Comparison of ENCODE assay signal across 17 cellular contexts in the genomic region with DNA sequence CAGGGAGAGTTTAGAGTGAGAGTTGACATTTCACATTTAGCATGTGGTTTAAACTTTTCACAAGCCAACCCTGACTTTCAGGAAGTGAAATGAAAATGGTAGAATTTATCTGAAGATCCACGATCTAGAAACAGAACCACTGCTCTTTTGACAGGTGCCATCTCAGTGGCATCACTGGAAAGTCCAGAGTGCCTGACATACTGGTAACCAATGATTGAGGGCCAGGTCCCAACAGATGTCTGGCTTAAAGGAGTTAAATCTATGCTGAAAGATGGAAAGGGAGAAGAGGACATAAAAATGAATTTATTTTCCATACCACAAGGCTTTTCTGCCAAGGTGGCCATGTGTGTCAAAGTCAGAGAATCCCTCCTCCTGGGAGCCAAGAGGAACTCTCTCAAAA. TPM values are rescaled to one million over a fixed set of nuclear protein-coding genes. Genes with fewer than 3 reads are reported as not detected.
DNase-seq lines count a peak whose midpoint lies in the region; ATAC-seq and TF ChIP-seq lines count a peak whose summit lies in the region.
"Had no signal": no experiment of that assay in that cellular context is flagged by ENCODE, and none has a peak within 500 bp of the region (broad histone marks: within the 10 kb centered on the region; RNA-seq: fewer than 3 reads in every experiment).

No MANE protein-coding gene starts in this region.

- no peak overlapping the region for H3K4me3 ChIP-seq in dorsolateral prefrontal cortex
- H3K4me3 ChIP-seq: BLaER1 treated with 17β-estradiol and CSF1 and Interleukin-3, amounts not matched to agents 10 nM and 100 nM; Peyer's patch had no signal

- ATAC-seq in natural killer cell, result no peak
- no peak for ATAC-seq in natural killer cell treated with Interleukin-12 subunit alpha and Interleukin-12 subunit beta and Interleukin-15 and Interleukin-18, amount 100 ng/mL, for 72 hours
- no peak for ATAC-seq in activated naive CD8-positive, alpha-beta T cell treated with anti-CD3 and anti-CD28 coated beads, Interleukin-2, amount 50 U/mL, for 24 hours

- H3K4me3 Mint-ChIP-seq in natural killer cell, result no peak overlapping the region
- H3K4me3 Mint-ChIP-seq in natural killer cell treated with Interleukin-12 subunit alpha and Interleukin-12 subunit beta and Interleukin-15 and Interleukin-18, amount 100 ng/mL, for 72 hours, result no peak overlapping the region
- H3K4me3 Mint-ChIP-seq in T-helper 2 cell treated with Interferon-gamma antibody and Interleukin-4, amounts not matched to agents 5 μg/mL and 100 μg/mL, for 36 hours, result peak overlapping the region; percentile 24
- peak overlapping the region; percentile 39 for H3K4me3 Mint-ChIP-seq in activated naive CD8-positive, alpha-beta T cell treated with anti-CD3 and anti-CD28 coated beads, Interleukin-2, amount 50 U/mL, for 24 hours
- H3K4me3 Mint-ChIP-seq: IgD-negative memory B cell had no signal

- H3K27ac Mint-ChIP-seq in natural killer cell, result peak overlapping the region; percentile 49 to 67
- H3K27ac Mint-ChIP-seq in natural killer cell treated with Interleukin-12 subunit alpha and Interleukin-12 subunit beta and Interleukin-15 and Interleukin-18, amount 100 ng/mL, for 72 hours, result no peak overlapping the region
- no peak overlapping the region for H3K27ac Mint-ChIP-seq in T-helper 2 cell treated with Interferon-gamma antibody and Interleukin-4, amounts not matched to agents 5 μg/mL and 100 μg/mL, for 36 hours
- H3K27ac Mint-ChIP-seq in activated naive CD8-positive, alpha-beta T cell treated with anti-CD3 and anti-CD28 coated beads, Interleukin-2, amount 50 U/mL, for 24 hours, result peak overlapping the region; percentile 79
- H3K27ac Mint-ChIP-seq: IgD-negative memory B cell had no signal

- no peak for DNase-seq in natural killer cell
- DNase-seq in natural killer cell treated with Interleukin-12 subunit alpha and Interleukin-12 subunit beta and Interleukin-15 and Interleukin-18, amount 100 ng/mL, for 72 hours (ENCODE audit: low spot score), result no peak
- peak; percentile 37 for DNase-seq in T-helper 2 cell treated with Interferon-gamma antibody and Interleukin-4, amounts not matched to agents 5 μg/mL and 100 μg/mL, for 36 hours (ENCODE audit: low spot score)
- DNase-seq in activated naive CD8-positive, alpha-beta T cell treated with anti-CD3 and anti-CD28 coated beads, Interleukin-2, amount 50 U/mL, for 24 hours, result no peak
- no peak for DNase-seq in SIG-M5 treated with dmso at 0.1 percent for 504 hours (lab: John Stamatoyannopoulos, UW; ENCODE audit: unreplicated experiment)
- DNase-seq in SHP77 treated with DMSO at 0.1 percent for 48 hours (lab: John Stamatoyannopoulos, UW), result no peak
- DNase-seq in dorsolateral prefrontal cortex, result no peak
- DNase-seq: DMS79 treated with DMSO at 0.1 percent for 48 hours, GOT3, Kasumi-1, NCI-H1105, NCI-H2081, Peyer's patch, Right ventricle myocardium superior had no signal

- peaks cover 6 to 8% of the 10 kb centered on the region in 2 donors for H3K27me3 Mint-ChIP-seq in natural killer cell (ENCODE audit: low read depth in 2 of 2)
- H3K27me3 Mint-ChIP-seq in natural killer cell treated with Interleukin-12 subunit alpha and Interleukin-12 subunit beta and Interleukin-15 and Interleukin-18, amount 100 ng/mL, for 72 hours, result peaks cover 4 to 15% of the 10 kb centered on the region in 2 donors
- H3K27me3 Mint-ChIP-seq in T-helper 2 cell treated with Interferon-gamma antibody and Interleukin-4, amounts not matched to agents 5 μg/mL and 100 μg/mL, for 36 hours (ENCODE audit: low read depth), result peaks cover 9% of the 10 kb centered on the region
- H3K27me3 Mint-ChIP-seq in activated naive CD8-positive, alpha-beta T cell treated with anti-CD3 and anti-CD28 coated beads, Interleukin-2, amount 50 U/mL, for 24 hours, result no peaks in the 10 kb centered on the region

- intact Hi-C loops in natural killer cell (cut with micrococcal nuclease), result no loop called here
- intact Hi-C loops in dorsolateral prefrontal cortex (cut with DNase I), result no loop called here

- H3K9me3 Mint-ChIP-seq in natural killer cell, result no peaks in the 10 kb centered on the region
- no peaks in the 10 kb centered on the region for H3K9me3 Mint-ChIP-seq in natural killer cell treated with Interleukin-12 subunit alpha and Interleukin-12 subunit beta and Interleukin-15 and Interleukin-18, amount 100 ng/mL, for 72 hours
- no peaks in the 10 kb centered on the region for H3K9me3 Mint-ChIP-seq in T-helper 2 cell treated with Interferon-gamma antibody and Interleukin-4, amounts not matched to agents 5 μg/mL and 100 μg/mL, for 36 hours
- no peaks in the 10 kb centered on the region for H3K9me3 Mint-ChIP-seq in activated naive CD8-positive, alpha-beta T cell treated with anti-CD3 and anti-CD28 coated beads, Interleukin-2, amount 50 U/mL, for 24 hours

- no peak for TF ChIP-seq CTCF in natural killer cell (IDR thresholded peaks at IDR 0.05)
- TF ChIP-seq CTCF in dorsolateral prefrontal cortex (IDR thresholded peaks at IDR 0.05 in 54 of 56, conservative IDR thresholded peaks at IDR 0.05 in 2 of 56; ENCODE audit: low read depth in 1 of 56, partially characterized antibody in 56 of 56), result no peak

- H3K36me3 Mint-ChIP-seq in natural killer cell, result no peaks in the 10 kb centered on the region
- H3K36me3 Mint-ChIP-seq in natural killer cell treated with Interleukin-12 subunit alpha and Interleukin-12 subunit beta and Interleukin-15 and Interleukin-18, amount 100 ng/mL, for 72 hours, result no peaks in the 10 kb centered on the region
- H3K36me3 Mint-ChIP-seq in T-helper 2 cell treated with Interferon-gamma antibody and Interleukin-4, amounts not matched to agents 5 μg/mL and 100 μg/mL, for 36 hours (ENCODE audit: low read depth), result no peaks in the 10 kb centered on the region
- H3K36me3 Mint-ChIP-seq in activated naive CD8-positive, alpha-beta T cell treated with anti-CD3 and anti-CD28 coated beads, Interleukin-2, amount 50 U/mL, for 24 hours (ENCODE audit: low read depth), result no peaks in the 10 kb centered on the region
- H3K36me3 Mint-ChIP-seq: IgD-negative memory B cell had no signal

- H3K4me1 Mint-ChIP-seq in natural killer cell, result peaks cover 13 to 19% of the 10 kb centered on the region in 2 donors
- H3K4me1 Mint-ChIP-seq in natural killer cell treated with Interleukin-12 subunit alpha and Interleukin-12 subunit beta and Interleukin-15 and Interleukin-18, amount 100 ng/mL, for 72 hours (ENCODE audit: low read depth in 2 of 2), result peaks cover 12 to 15% of the 10 kb centered on the region in 2 donors
- peaks cover 25% of the 10 kb centered on the region for H3K4me1 Mint-ChIP-seq in T-helper 2 cell treated with Interferon-gamma antibody and Interleukin-4, amounts not matched to agents 5 μg/mL and 100 μg/mL, for 36 hours (ENCODE audit: low read depth)
- H3K4me1 Mint-ChIP-seq in activated naive CD8-positive, alpha-beta T cell treated with anti-CD3 and anti-CD28 coated beads, Interleukin-2, amount 50 U/mL, for 24 hours, result peaks cover 22% of the 10 kb centered on the region

- H3K27ac ChIP-seq in dorsolateral prefrontal cortex, result no peak overlapping the region
- H3K27ac ChIP-seq: BLaER1 treated with 17β-estradiol and CSF1 and Interleukin-3, amounts not matched to agents 10 nM and 100 nM; Peyer's patch had no signal

- peaks cover 0 to 18% (median 0%) of the 10 kb centered on the region in 45 donors for H3K27me3 ChIP-seq in dorsolateral prefrontal cortex
- H3K27me3 ChIP-seq: BLaER1 treated with 17β-estradiol and CSF1 and Interleukin-3, amounts not matched to agents 10 nM and 100 nM; Peyer's patch had no signal

RNA-seq across cellular contexts. Expression of gene IL36G, which starts 2.7 kb away (rescaled TPM):
- total RNA-seq in natural killer cell (not detected), dorsolateral prefrontal cortex (under 1 TPM in 3 of 120 experiments, not detected in 117; 0.53 to 0.65 (median 0.55) TPM)
- not detected for total RNA-seq in natural killer cell treated with Interleukin-12 subunit alpha and Interleukin-12 subunit beta and Interleukin-15 and Interleukin-18, amount 100 ng/mL, for 72 hours
- total RNA-seq: NCI-H460, Peyer's patch, Right ventricle myocardium superior had no signal

RNA-seq across cellular contexts. Expression of gene IL36A, which starts 24.7 kb away (rescaled TPM):
- total RNA-seq in natural killer cell (not detected), dorsolateral prefrontal cortex (not detected)
- total RNA-seq in natural killer cell treated with Interleukin-12 subunit alpha and Interleukin-12 subunit beta and Interleukin-15 and Interleukin-18, amount 100 ng/mL, for 72 hours, result not detected
- total RNA-seq: NCI-H460, Peyer's patch, Right ventricle myocardium superior had no signal

Comparison
In these comparisons a context has a peak if more than half of its experiments do, and no peak if none do; other contexts are left out.
1. H3K27ac Mint-ChIP-seq: peak in natural killer cell (2 of 2) and activated naive CD8-positive, alpha-beta T cell treated with anti-CD3 and anti-CD28 coated beads, Interleukin-2, amount 50 U/mL, for 24 hours (single experiment); none in natural killer cell treated with Interleukin-12 subunit alpha and Interleukin-12 subunit beta and Interleukin-15 and Interleukin-18, amount 100 ng/mL, for 72 hours (0 of 2) and T-helper 2 cell treated with Interferon-gamma antibody and Interleukin-4, amounts not matched to agents 5 μg/mL and 100 μg/mL, for 36 hours (single experiment).
2. H3K4me3 Mint-ChIP-seq: peak in T-helper 2 cell treated with Interferon-gamma antibody and Interleukin-4, amounts not matched to agents 5 μg/mL and 100 μg/mL, for 36 hours (single experiment) and activated naive CD8-positive, alpha-beta T cell treated with anti-CD3 and anti-CD28 coated beads, Interleukin-2, amount 50 U/mL, for 24 hours (single experiment); none in natural killer cell (single experiment) and natural killer cell treated with Interleukin-12 subunit alpha and Interleukin-12 subunit beta and Interleukin-15 and Interleukin-18, amount 100 ng/mL, for 72 hours (single experiment).